Comparison of ENCODE assay signal across 1 cellular context in genomic region chr10:117137031-117137910, GRCh38.
TF ChIP-seq lines count a peak whose summit lies in the region.

No MANE protein-coding gene starts in this region.

TF ChIP-seq in HepG2, 621 proteins besides CTCF, POLR2A, EP300 and RAD21:
- TF ChIP-seq YY1 (IDR thresholded peaks at IDR 0.05; ENCODE audit: insufficient read depth, insufficient replicate concordance, low read depth, low read length) (peak; percentile 9), UBTF (CRISPR knock-in tag; IDR thresholded peaks at IDR 0.05) (peak; percentile 30; the same call in 1 of the 2 replicates), ZNF292 (CRISPR knock-in tag; IDR thresholded peaks at IDR 0.05; ENCODE audit: borderline replicate concordance, low read depth) (no peak), ZNF598 (CRISPR knock-in tag; IDR thresholded peaks at IDR 0.05; ENCODE audit: borderline replicate concordance) (no peak), MTF2 (CRISPR knock-in tag; IDR thresholded peaks at IDR 0.05; ENCODE audit: borderline replicate concordance) (peak; percentile 63; the same call in 1 of the 2 replicates)
TF ChIP-seq in HepG2: peak in this region for 3.
